ENCODE assay signal across 8 cellular contexts in the genomic region with DNA sequence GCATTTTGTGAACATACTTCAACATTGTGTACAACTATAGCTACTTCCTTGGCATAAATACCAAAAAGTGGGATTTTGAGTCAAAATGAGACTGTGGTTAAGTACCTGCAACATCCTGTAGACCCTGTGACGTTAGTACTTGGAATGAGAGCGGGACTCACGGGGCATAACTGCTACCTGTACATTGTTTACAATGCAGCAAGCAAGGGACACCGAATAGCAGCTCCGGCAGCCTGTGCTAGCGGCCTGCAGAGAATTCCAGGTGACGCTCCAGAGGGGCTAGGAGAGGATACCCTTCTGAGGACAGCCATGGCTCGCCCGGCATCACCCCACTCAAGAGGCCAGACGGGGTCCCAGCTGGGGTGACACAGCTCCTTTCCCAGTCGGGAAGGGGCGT. TPM values are rescaled to one million over a fixed set of nuclear protein-coding genes. Genes with fewer than 3 reads are reported as not detected.
DNase-seq lines count a peak whose midpoint lies in the region; ATAC-seq and TF ChIP-seq lines count a peak whose summit lies in the region.

No MANE protein-coding gene starts in this region.

- peak overlapping the region; percentile 60; the same call in 1 of the 2 replicates for H3K4me2 ChIP-seq in PC-9

- H2AFZ ChIP-seq in PC-9, result no peak overlapping the region

- TF ChIP-seq CTCF in PC-9 (conservative IDR thresholded peaks at IDR 0.05) (no peak), esophagus squamous epithelium (IDR thresholded peaks at IDR 0.05) (no peak)

- TF ChIP-seq POLR2A in esophagus squamous epithelium (IDR thresholded peaks at IDR 0.05), result no peak

- CTCF ChIA-PET in PC-9 (lab: Charles Lee), result no interaction called here

- no peaks in the 10 kb centered on the region for H3K9me2 ChIP-seq in PC-9 (ENCODE audit: insufficient read depth)

- intact Hi-C loops in PC-9 (cut with micrococcal nuclease; ENCODE audit: unreplicated experiment) (no loop called here), esophagus squamous epithelium (cut with DNase I) (no loop called here)

- H3F3A ChIP-seq in PC-9 (ENCODE audit: insufficient read depth, low read depth), result peaks cover 5% of the 10 kb centered on the region; the same call in 1 of the 2 replicates

- 58 to 64% methylated on average over 3 to 8 of the region's 12 CpGs for WGBS in esophagus squamous epithelium, 2 donors

- BruUV-seq in PC-9 (replicated peaks; lab: Mats Ljungman, UMichigan), result no TSS peak

- DNase-seq in PC-9 (no peak), esophagus squamous epithelium (lab: John Stamatoyannopoulos, UW) (no peak), COLO829 (ENCODE audit: low spot score) (no peak), GM03348 (ENCODE audit: low spot score) (no peak), NCI-H226 (no peak)

- H3K9ac ChIP-seq in rectal smooth muscle tissue (ENCODE audit: low read length), result no peak overlapping the region

- ATAC-seq in GM21526 (IDR thresholded peaks at IDR 0.05; ENCODE audit: low FRiP score, unreplicated experiment) (peak; percentile 16), HG02610 (IDR thresholded peaks at IDR 0.05; ENCODE audit: unreplicated experiment) (no peak)

- H3K4me1 ChIP-seq in PC-9 (replicated peaks; ENCODE audit: insufficient read depth) (peaks cover 9% of the 10 kb centered on the region), esophagus squamous epithelium (peaks cover 0 to 14% (median 0%) of the 10 kb centered on the region in 3 donors), rectal smooth muscle tissue (ENCODE audit: control insufficient read depth, insufficient read depth, low read length) (no peaks in the 10 kb centered on the region)

- no peaks in the 10 kb centered on the region for H4K20me1 ChIP-seq in PC-9 (ENCODE audit: insufficient read depth)

- H3K79me2 ChIP-seq in PC-9 (ENCODE audit: low read depth), result no peaks in the 10 kb centered on the region

- H3K4me3 ChIP-seq in PC-9 (no peak overlapping the region), esophagus squamous epithelium (peak overlapping the region; percentile 59 to 79 (median 72)), rectal smooth muscle tissue (ENCODE audit: low read length) (peak overlapping the region; percentile 79)

- H3K27me3 ChIP-seq in PC-9 (ENCODE audit: insufficient read depth, low read depth), result no peaks in the 10 kb centered on the region
- no peaks in the 10 kb centered on the region for H3K27me3 ChIP-seq in esophagus squamous epithelium
- no peaks in the 10 kb centered on the region for H3K27me3 ChIP-seq in rectal smooth muscle tissue (ENCODE audit: control insufficient read depth, insufficient read depth, low read length)

- H3K36me3 ChIP-seq in PC-9 (ENCODE audit: low read depth), result no peaks in the 10 kb centered on the region
- peaks cover 0 to 13% (median 0%) of the 10 kb centered on the region in 3 donors for H3K36me3 ChIP-seq in esophagus squamous epithelium
- no peaks in the 10 kb centered on the region for H3K36me3 ChIP-seq in rectal smooth muscle tissue (ENCODE audit: control insufficient read depth, insufficient read depth, low read length)

- H3K27ac ChIP-seq in PC-9, result no peak overlapping the region
- peak overlapping the region; percentile 82 to 91 (median 88) for H3K27ac ChIP-seq in esophagus squamous epithelium
- peak overlapping the region; percentile 81 for H3K27ac ChIP-seq in rectal smooth muscle tissue (ENCODE audit: low read depth, low read length)

- H3K9me3 ChIP-seq in PC-9 (ENCODE audit: insufficient read depth, low read depth) (no peaks in the 10 kb centered on the region), esophagus squamous epithelium (no peaks in the 10 kb centered on the region)

- POLR2A ChIA-PET in PC-9 (lab: Charles Lee; ENCODE audit: unreplicated experiment), result no interaction called here

RNA-seq across cellular contexts. Expression of a gene that starts 0.8 kb away (rescaled TPM):
- total RNA-seq in PC-9 (2021) (39.2 and 51.6 TPM in 2 replicates), esophagus squamous epithelium (10 to 100 TPM in 1 of 4 donors, 1 to 10 TPM in 3; 2.8 to 15.8 (median 7.9) TPM)
